ENCODE assay signal across 14 cellular contexts in the genomic region with DNA sequence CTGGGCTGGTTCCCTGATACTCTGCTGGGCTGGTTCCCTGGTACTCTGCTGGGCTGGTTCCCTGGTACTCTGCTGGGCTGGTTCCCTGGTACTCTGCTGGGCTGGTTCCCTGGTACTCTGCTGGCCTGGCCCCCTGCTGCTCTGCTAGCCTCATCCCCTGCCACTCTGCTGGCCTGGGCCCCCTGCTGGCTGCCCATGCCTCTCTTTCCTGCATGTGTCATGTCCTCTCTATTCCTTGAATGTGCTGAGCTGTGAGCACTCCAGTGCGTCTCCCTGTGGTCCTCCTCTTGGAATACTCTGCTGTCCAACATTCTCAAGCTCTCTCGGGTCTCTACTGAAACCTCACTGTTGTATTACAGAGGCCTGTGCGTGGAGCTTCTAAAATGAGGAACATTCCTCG.
DNase-seq lines count a peak whose midpoint lies in the region; ATAC-seq and TF ChIP-seq lines count a peak whose summit lies in the region.
"Had no signal": no experiment of that assay in that cellular context is flagged by ENCODE, and none has a peak within 500 bp of the region (broad histone marks: within the 10 kb centered on the region; RNA-seq: fewer than 3 reads in every experiment).

No MANE protein-coding gene starts in this region.

- POLR2A ChIA-PET in naive thymus-derived CD4-positive, alpha-beta T cell (lab: Charles Lee) = no interaction called here

- no peaks in the 10 kb centered on the region for H3K4me1 Mint-ChIP-seq in glutamatergic neuron (ENCODE audit: low read depth, unreplicated experiment)
- peaks cover 0 to 2% (median 1%) of the 10 kb centered on the region in 7 donors for H3K4me1 Mint-ChIP-seq in naive thymus-derived CD4-positive, alpha-beta T cell

- no peak overlapping the region for H3K4me3 ChIP-seq in AG09309 (ENCODE audit: control insufficient read depth, low read depth, low read length)
- no peak overlapping the region for H3K4me3 ChIP-seq in naive thymus-derived CD4-positive, alpha-beta T cell (ENCODE audit: low read length)
- H3K4me3 ChIP-seq: coronary artery had no signal

- peaks cover under 1% of the 10 kb centered on the region for H3K9me3 Mint-ChIP-seq in glutamatergic neuron (ENCODE audit: unreplicated experiment)
- peaks cover 0 to under 1% (median 0%) of the 10 kb centered on the region in 11 donors for H3K9me3 Mint-ChIP-seq in naive thymus-derived CD4-positive, alpha-beta T cell
- H3K9me3 Mint-ChIP-seq: activated naive CD4-positive, alpha-beta T cell treated with anti-CD3 and anti-CD28 coated beads, Interleukin-2, amount 50 U/mL, for 24 hours; CD4-positive, alpha-beta T cell had no signal

- no peak for ATAC-seq in naive thymus-derived CD4-positive, alpha-beta T cell
- ATAC-seq: left ventricle myocardium superior had no signal

- CTCF ChIA-PET in naive thymus-derived CD4-positive, alpha-beta T cell (lab: Charles Lee) = no interaction called here

- H3K4me1 ChIP-seq in naive thymus-derived CD4-positive, alpha-beta T cell (ENCODE audit: control insufficient read depth in 2 of 2, insufficient read depth in 2 of 2, low read length in 2 of 2) = no peaks in the 10 kb centered on the region

- H3K27ac Mint-ChIP-seq in glutamatergic neuron (ENCODE audit: unreplicated experiment) = no peak overlapping the region
- H3K27ac Mint-ChIP-seq in naive thymus-derived CD4-positive, alpha-beta T cell = no peak overlapping the region
- H3K27ac Mint-ChIP-seq: activated naive CD4-positive, alpha-beta T cell treated with anti-CD3 and anti-CD28 coated beads, Interleukin-2, amount 50 U/mL, for 24 hours; CD4-positive, alpha-beta T cell had no signal

- no peaks in the 10 kb centered on the region for H3K9me3 ChIP-seq in naive thymus-derived CD4-positive, alpha-beta T cell (ENCODE audit: control insufficient read depth in 2 of 3, low read length in 3 of 3)

- DNase-seq in AG09309 (ENCODE audit: low read depth) (no peak), RPMI8226 (peak; percentile 19), glutamatergic neuron (peak; percentile 50), hippocampal formation (lab: John Stamatoyannopoulos, UW) (no peak), ecto neural progenitor cell (ENCODE audit: low spot score) (no peak), HCEC 1CT (no peak)
- no peak for DNase-seq in naive thymus-derived CD4-positive, alpha-beta T cell
- DNase-seq: activated CD8-positive, alpha-beta memory T cell treated with anti-CD3 and anti-CD28 coated beads for 24 hours; CD4-positive, alpha-beta T cell; left ventricle myocardium superior; NCI-H1105 had no signal

- H3K36me3 ChIP-seq in naive thymus-derived CD4-positive, alpha-beta T cell (ENCODE audit: control insufficient read depth in 2 of 3, insufficient read depth in 3 of 3, low read length in 3 of 3) = no peaks in the 10 kb centered on the region

- intact Hi-C loops in naive thymus-derived CD4-positive, alpha-beta T cell (cut with micrococcal nuclease) = no loop called here

- peak; percentile 17 for TF ChIP-seq CTCF in AG09309 (IDR thresholded peaks at IDR 0.05; ENCODE audit: control insufficient read depth, insufficient read depth, low read depth, low read length, missing control alignments)
- TF ChIP-seq CTCF in GM12873 (IDR thresholded peaks at IDR 0.05; ENCODE audit: insufficient read depth, low read depth, low read length, missing control alignments) = peak; percentile 38
- TF ChIP-seq CTCF in glutamatergic neuron (IDR thresholded peaks at IDR 0.05; ENCODE audit: partially characterized antibody, unreplicated experiment) = no peak

- peaks cover 1% of the 10 kb centered on the region for H3K27me3 Mint-ChIP-seq in glutamatergic neuron (ENCODE audit: unreplicated experiment)
- H3K27me3 Mint-ChIP-seq in naive thymus-derived CD4-positive, alpha-beta T cell = no peaks in the 10 kb centered on the region
- H3K27me3 Mint-ChIP-seq: activated naive CD4-positive, alpha-beta T cell treated with anti-CD3 and anti-CD28 coated beads, Interleukin-2, amount 50 U/mL, for 24 hours; CD4-positive, alpha-beta T cell had no signal

- no peak overlapping the region for H3K27ac ChIP-seq in naive thymus-derived CD4-positive, alpha-beta T cell (ENCODE audit: low read depth, low read length)
- H3K27ac ChIP-seq: coronary artery had no signal

- no peaks in the 10 kb centered on the region for H3K27me3 ChIP-seq in naive thymus-derived CD4-positive, alpha-beta T cell (ENCODE audit: control insufficient read depth in 2 of 2, insufficient read depth in 2 of 2, low read length in 2 of 2)

- H3K4me3 Mint-ChIP-seq in glutamatergic neuron (ENCODE audit: unreplicated experiment) = no peak overlapping the region
- H3K4me3 Mint-ChIP-seq in naive thymus-derived CD4-positive, alpha-beta T cell = no peak overlapping the region
- H3K4me3 Mint-ChIP-seq: activated naive CD4-positive, alpha-beta T cell treated with anti-CD3 and anti-CD28 coated beads, Interleukin-2, amount 50 U/mL, for 24 hours; CD4-positive, alpha-beta T cell had no signal

- no peaks in the 10 kb centered on the region for H3K36me3 Mint-ChIP-seq in glutamatergic neuron (ENCODE audit: unreplicated experiment)
- H3K36me3 Mint-ChIP-seq in naive thymus-derived CD4-positive, alpha-beta T cell = peaks cover 0 to 25% (median 11%) of the 10 kb centered on the region in 5 donors

Comparison
In these comparisons a context has a peak if more than half of its experiments do, and no peak if none do; other contexts are left out.
1. DNase-seq: peak in RPMI8226 (single experiment) and glutamatergic neuron (single experiment); none in AG09309 (single experiment), hippocampal formation (0 of 2), ecto neural progenitor cell (single experiment), HCEC 1CT (single experiment) and naive thymus-derived CD4-positive, alpha-beta T cell (0 of 9).